1 cellular context compared by ENCODE assay signal in the genomic region with DNA sequence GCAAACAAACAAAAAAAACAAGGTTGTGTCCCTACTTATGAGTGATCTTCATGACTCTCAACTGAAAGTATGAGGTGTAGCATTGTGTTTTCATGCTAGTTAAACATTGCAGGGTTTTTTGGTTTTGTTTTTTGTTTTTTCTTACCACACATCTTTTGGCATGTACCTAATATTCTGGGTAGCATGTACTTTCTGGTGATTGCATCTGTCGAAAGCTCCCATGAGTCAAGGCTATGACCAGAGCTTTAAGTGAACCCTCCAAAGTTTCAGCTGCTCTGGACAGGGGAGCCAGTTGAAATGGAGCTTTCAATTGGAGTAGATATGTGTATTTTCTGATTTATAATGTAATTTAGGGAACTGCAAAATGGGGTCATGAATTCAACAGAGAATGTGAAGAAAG.
TF ChIP-seq lines count a peak whose summit lies in the region.

No MANE protein-coding gene starts in this region.

TF ChIP-seq in GM23338, 12 proteins besides CTCF, POLR2A, EP300 and RAD21 (continued from another document):
- TF ChIP-seq, protein P1, sequence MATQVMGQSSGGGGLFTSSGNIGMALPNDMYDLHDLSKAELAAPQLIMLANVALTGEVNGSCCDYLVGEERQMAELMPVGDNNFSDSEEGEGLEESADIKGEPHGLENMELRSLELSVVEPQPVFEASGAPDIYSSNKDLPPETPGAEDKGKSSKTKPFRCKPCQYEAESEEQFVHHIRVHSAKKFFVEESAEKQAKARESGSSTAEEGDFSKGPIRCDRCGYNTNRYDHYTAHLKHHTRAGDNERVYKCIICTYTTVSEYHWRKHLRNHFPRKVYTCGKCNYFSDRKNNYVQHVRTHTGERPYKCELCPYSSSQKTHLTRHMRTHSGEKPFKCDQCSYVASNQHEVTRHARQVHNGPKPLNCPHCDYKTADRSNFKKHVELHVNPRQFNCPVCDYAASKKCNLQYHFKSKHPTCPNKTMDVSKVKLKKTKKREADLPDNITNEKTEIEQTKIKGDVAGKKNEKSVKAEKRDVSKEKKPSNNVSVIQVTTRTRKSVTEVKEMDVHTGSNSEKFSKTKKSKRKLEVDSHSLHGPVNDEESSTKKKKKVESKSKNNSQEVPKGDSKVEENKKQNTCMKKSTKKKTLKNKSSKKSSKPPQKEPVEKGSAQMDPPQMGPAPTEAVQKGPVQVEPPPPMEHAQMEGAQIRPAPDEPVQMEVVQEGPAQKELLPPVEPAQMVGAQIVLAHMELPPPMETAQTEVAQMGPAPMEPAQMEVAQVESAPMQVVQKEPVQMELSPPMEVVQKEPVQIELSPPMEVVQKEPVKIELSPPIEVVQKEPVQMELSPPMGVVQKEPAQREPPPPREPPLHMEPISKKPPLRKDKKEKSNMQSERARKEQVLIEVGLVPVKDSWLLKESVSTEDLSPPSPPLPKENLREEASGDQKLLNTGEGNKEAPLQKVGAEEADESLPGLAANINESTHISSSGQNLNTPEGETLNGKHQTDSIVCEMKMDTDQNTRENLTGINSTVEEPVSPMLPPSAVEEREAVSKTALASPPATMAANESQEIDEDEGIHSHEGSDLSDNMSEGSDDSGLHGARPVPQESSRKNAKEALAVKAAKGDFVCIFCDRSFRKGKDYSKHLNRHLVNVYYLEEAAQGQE (IDR thresholded peaks at IDR 0.05; ENCODE audit: unreplicated experiment) = no peak
- no peak for TF ChIP-seq POLR2AphosphoS5 (IDR thresholded peaks at IDR 0.05; ENCODE audit: low read depth)
